In the genomic region with DNA sequence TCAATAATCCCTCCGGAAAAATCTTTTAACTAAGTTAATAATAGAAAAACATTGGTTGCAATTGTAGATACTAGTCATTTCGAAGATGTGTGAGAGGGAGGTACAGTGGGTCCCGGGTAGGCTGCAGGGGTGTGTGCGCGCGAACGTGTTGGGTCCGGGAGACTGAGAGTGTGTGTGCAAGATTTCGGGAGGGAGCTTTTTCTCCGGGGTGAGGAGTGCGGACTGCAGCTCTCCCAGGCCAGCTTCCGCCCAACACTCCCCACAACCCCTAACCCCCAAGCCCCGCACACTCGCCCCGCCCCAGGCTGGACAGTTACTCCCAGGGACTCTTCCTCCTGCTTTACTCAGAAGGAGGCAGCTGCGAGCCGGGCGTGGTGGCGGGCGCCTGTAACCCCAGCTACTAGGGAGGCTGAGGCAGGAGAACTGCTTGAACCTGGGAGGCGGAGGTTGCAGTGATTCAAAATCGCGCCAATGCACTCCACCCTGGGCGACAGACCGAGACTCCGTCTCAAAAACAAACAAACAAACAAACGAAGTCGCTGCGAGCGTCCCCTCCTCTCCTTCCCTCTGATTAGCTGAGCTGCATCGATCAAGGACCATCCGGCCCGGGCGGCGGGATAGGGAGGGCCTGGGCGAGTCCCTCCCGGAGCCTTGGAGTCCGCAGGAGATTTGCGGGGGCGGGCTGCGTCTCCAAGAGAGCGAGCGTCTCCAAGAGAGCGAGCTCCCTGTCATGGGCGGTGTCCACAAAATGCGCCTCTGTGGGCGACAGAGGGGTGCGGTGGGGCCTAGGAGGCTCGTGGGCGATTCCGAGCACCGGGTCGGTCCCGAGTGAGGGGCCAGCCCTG, we compare ENCODE assay signal across 10 cellular contexts. TPM values are rescaled to one million over a fixed set of nuclear protein-coding genes. Genes with fewer than 3 reads are reported as not detected.
A peak's percentile ranks its signal among the peaks of the same experiment; 100 is the strongest.
DNase-seq lines count a peak whose midpoint lies in the region; ATAC-seq and TF ChIP-seq lines count a peak whose summit lies in the region.
"Had no signal": no experiment of that assay in that cellular context is flagged by ENCODE, and none has a peak within 500 bp of the region (broad histone marks: within the 10 kb centered on the region; RNA-seq: fewer than 3 reads in every experiment).

No MANE protein-coding gene starts in this region.

- no peaks in the 10 kb centered on the region for H3K9me2 ChIP-seq in SK-N-SH

- H3F3A ChIP-seq in SK-N-SH (replicated peaks; ENCODE audit: insufficient read depth) = no peaks in the 10 kb centered on the region

- CTCF ChIA-PET in SK-N-SH (lab: Yijun Ruan, JAX) = interaction anchor here (0.7 to 4.8 kb wide), 7 partner anchors 13 to 297 kb away, joined by 3 to 19 read pairs (median 4); partner anchors contain the start of gene PPM1J

- peaks cover 70% of the 10 kb centered on the region for H3K27me3 Mint-ChIP-seq in activated T-cell treated with anti-CD3 and anti-CD28 coated beads, Interleukin-2, amount 50 U/mL, for 4 hours (ENCODE audit: low read depth)

- no peak for TF ChIP-seq RAD21 in SK-N-SH (IDR thresholded peaks at IDR 0.05; ENCODE audit: low read length)

- H3K9me3 Mint-ChIP-seq in activated T-cell treated with anti-CD3 and anti-CD28 coated beads, Interleukin-2, amount 50 U/mL, for 4 hours = peaks cover 5% of the 10 kb centered on the region
- H3K9me3 Mint-ChIP-seq: activated B cell treated with CpG ODN at 0.5 μM for 24 hours had no signal

- intact Hi-C loops in stomach (cut with DNase I; ENCODE audit: low total_unique reads) = no loop called here

- H4K20me1 ChIP-seq in SK-N-SH (ENCODE audit: insufficient read depth) = no peaks in the 10 kb centered on the region

- no peak for TF ChIP-seq POLR2A in stomach (IDR thresholded peaks at IDR 0.05)

- no peaks in the 10 kb centered on the region for H3K36me3 Mint-ChIP-seq in activated T-cell treated with anti-CD3 and anti-CD28 coated beads, Interleukin-2, amount 50 U/mL, for 4 hours (ENCODE audit: insufficient read depth)

- WGBS in stomach, 5 donors = 13 to 28% (median 18%) methylated on average over 38 to 54 of the region's 54 CpGs
- WGBS in SK-N-SH (ENCODE audit: low lambda C conversion rate) = 90% methylated on average over 40 of the region's 54 CpGs

- no peaks in the 10 kb centered on the region for H3K79me2 ChIP-seq in SK-N-SH (ENCODE audit: insufficient read depth)

- DNase-seq in activated T-cell treated with anti-CD3 and anti-CD28 coated beads, Interleukin-2, amount 50 U/mL, for 4 hours = no peak
- no peak for DNase-seq in activated T-cell treated with anti-CD3 and anti-CD28 coated beads, Interleukin-2, amount 50 U/mL, for 48 hours
- DNase-seq in choroid plexus epithelial cell (ENCODE audit: low read depth) (peak; percentile 19), iris pigment epithelial cell (ENCODE audit: low read depth) (peak; percentile 42), stomach (no peak), SK-N-SH (no peak)
- DNase-seq: activated B cell treated with CpG ODN at 0.5 μM for 24 hours had no signal

- POLR2A ChIA-PET in SK-N-SH (lab: Yijun Ruan, JAX) = interaction anchor here (0.7 kb wide), 1 partner anchor 62 kb away, joined by 3 read pairs; no protein-coding TSS in a partner anchor

- no peak for TF ChIP-seq CTCF in choroid plexus epithelial cell (conservative IDR thresholded peaks at IDR 0.05; ENCODE audit: low read depth, low read length)
- TF ChIP-seq CTCF in stomach (IDR thresholded peaks at IDR 0.05) = no peak
- TF ChIP-seq CTCF in SK-N-SH (IDR thresholded peaks at IDR 0.05) = no peak

- no peak overlapping the region for H3K4me2 ChIP-seq in SK-N-SH
- H3K4me2 ChIP-seq: A549 had no signal

- peak; percentile 21 to 25 for ATAC-seq in activated T-cell treated with anti-CD3 and anti-CD28 coated beads, Interleukin-2, amount 50 U/mL, for 4 hours
- ATAC-seq in GM21737 (IDR thresholded peaks at IDR 0.05; ENCODE audit: unreplicated experiment) = no peak
- ATAC-seq in GM18873 (IDR thresholded peaks at IDR 0.05; ENCODE audit: low FRiP score, unreplicated experiment) = no peak
- ATAC-seq: A549 had no signal

- TF ChIP-seq EP300 in stomach (IDR thresholded peaks at IDR 0.05) (no peak), SK-N-SH (IDR thresholded peaks at IDR 0.05; ENCODE audit: borderline replicate concordance in 1 of 2, low read depth in 1 of 2, low read length in 1 of 2) (no peak)

- H3K9me3 ChIP-seq in stomach (peaks cover 0 to 12% (median 0%) of the 10 kb centered on the region in 4 donors), SK-N-SH (no peaks in the 10 kb centered on the region)
- H3K9me3 ChIP-seq: A549 had no signal

- no peak overlapping the region for H2AFZ ChIP-seq in SK-N-SH (ENCODE audit: low read depth)

- H3K4me1 ChIP-seq in stomach = peaks cover 6 to 14% (median 11%) of the 10 kb centered on the region in 4 donors
- H3K4me1 ChIP-seq in SK-N-SH (ENCODE audit: control insufficient read depth in 1 of 2, insufficient read depth in 2 of 2, low read depth in 1 of 2, low read length in 1 of 2) = no peaks in the 10 kb centered on the region
- H3K4me1 ChIP-seq: A549 had no signal

- H3K27me3 ChIP-seq in stomach (peaks cover 6 to 63% (median 39%) of the 10 kb centered on the region in 3 donors), SK-N-SH (ENCODE audit: insufficient read depth) (no peaks in the 10 kb centered on the region)

- H3K27ac ChIP-seq in stomach = no peak overlapping the region
- H3K27ac ChIP-seq in SK-N-SH (ENCODE audit: low read depth in 2 of 2, low read length in 1 of 2) = no peak overlapping the region
- H3K27ac ChIP-seq: A549 had no signal

- H3K4me1 Mint-ChIP-seq in activated T-cell treated with anti-CD3 and anti-CD28 coated beads, Interleukin-2, amount 50 U/mL, for 4 hours (ENCODE audit: low read depth) = peaks cover 6% of the 10 kb centered on the region

- peak overlapping the region; percentile 46 for H3K4me3 ChIP-seq in choroid plexus epithelial cell (ENCODE audit: low read depth, low read length)
- peak overlapping the region; percentile 23 to 45 (median 32) for H3K4me3 ChIP-seq in stomach
- H3K4me3 ChIP-seq in SK-N-SH (ENCODE audit: low read depth in 2 of 2, low read length in 1 of 2) = no peak overlapping the region
- H3K4me3 ChIP-seq: A549 had no signal

- H3K9ac ChIP-seq in SK-N-SH = no peak overlapping the region

- H3K36me3 ChIP-seq in stomach (no peaks in the 10 kb centered on the region), SK-N-SH (replicated peaks in 1 of 2; ENCODE audit: control insufficient read depth in 1 of 2, insufficient read depth in 2 of 2, low read length in 1 of 2) (no peaks in the 10 kb centered on the region)

- H3K4me3 Mint-ChIP-seq in activated T-cell treated with anti-CD3 and anti-CD28 coated beads, Interleukin-2, amount 50 U/mL, for 4 hours = no peak overlapping the region

TF ChIP-seq in SK-N-SH, 30 proteins besides CTCF, POLR2A, EP300 and RAD21:
- TF ChIP-seq FOSL2 (IDR thresholded peaks at IDR 0.05; ENCODE audit: borderline replicate concordance, low read depth) = no peak
- no peak for TF ChIP-seq YY1 (IDR thresholded peaks at IDR 0.05; ENCODE audit: low read depth)
- no peak for TF ChIP-seq SIN3A (IDR thresholded peaks at IDR 0.05; ENCODE audit: borderline replicate concordance, low read depth, low read length)
- no peak for TF ChIP-seq NFIC (IDR thresholded peaks at IDR 0.05; ENCODE audit: borderline replicate concordance)
- TF ChIP-seq GABPA (IDR thresholded peaks at IDR 0.05; ENCODE audit: low read depth) = no peak
- no peak for TF ChIP-seq RCOR1 (IDR thresholded peaks at IDR 0.05; ENCODE audit: low read length)
- no peak for TF ChIP-seq FOXM1 (IDR thresholded peaks at IDR 0.05; ENCODE audit: low read depth)
- TF ChIP-seq ELF1 (IDR thresholded peaks at IDR 0.05) = no peak
- TF ChIP-seq FOXJ3 (CRISPR knock-in tag; IDR thresholded peaks at IDR 0.05) = no peak

RNA-seq across cellular contexts. Expression of gene PPM1J, which starts 28.3 kb away (rescaled TPM):
- under 1 TPM in 2 of 3 donors, not detected in 1; 0.16 to 0.37 TPM for total RNA-seq in activated T-cell treated with anti-CD3 and anti-CD28 coated beads, Interleukin-2, amount 50 U/mL, for 4 hours
- total RNA-seq in stomach = 1 to 10 TPM in 1 of 5 donors, under 1 TPM in 1, not detected in 3; 0.87 to 1.3 TPM
- polyA plus RNA-seq in stomach (1 to 10 TPM in 1 of 3 donors, under 1 TPM in 1, not detected in 1; 0.50 to 4.0 TPM), SK-N-SH (2012; rRNA removed) (5.3 and 6.7 TPM in 2 replicates)
- 2.7 and 3.7 TPM in 2 replicates for polyA plus RNA-seq in SK-N-SH (2012; cell fraction: cytosol; rRNA removed)
- 21.9 and 22.0 TPM in 2 replicates for polyA plus RNA-seq in SK-N-SH (2012; cell fraction: nucleus; rRNA removed)

RNA-seq across cellular contexts. Expression of gene RHOC, which starts 36.5 kb away (rescaled TPM):
- total RNA-seq in activated T-cell treated with anti-CD3 and anti-CD28 coated beads, Interleukin-2, amount 50 U/mL, for 4 hours = 1 to 10 TPM; 2.3 to 8.3 (median 5.6) TPM
- 100 to 1,000 TPM in 4 of 5 donors, 10 to 100 TPM in 1; 99.8 to 149 (median 113) TPM for total RNA-seq in stomach
- polyA plus RNA-seq in stomach (100 to 1,000 TPM; 159 to 375 (median 244) TPM), SK-N-SH (2012; rRNA removed) (961 and 1,028 TPM in 2 replicates)
- 761 and 772 TPM in 2 replicates for polyA plus RNA-seq in SK-N-SH (2012; cell fraction: cytosol; rRNA removed)
- 538 and 661 TPM in 2 replicates for polyA plus RNA-seq in SK-N-SH (2012; cell fraction: nucleus; rRNA removed)

Comparison
In these comparisons a context has a peak if more than half of its experiments do, and no peak if none do; other contexts are left out.
1. ATAC-seq: peak in activated T-cell treated with anti-CD3 and anti-CD28 coated beads, Interleukin-2, amount 50 U/mL, for 4 hours (2 of 2); none in GM21737 (single experiment) and GM18873 (single experiment).
2. DNase-seq: peak in choroid plexus epithelial cell (single experiment) and iris pigment epithelial cell (single experiment); none in activated T-cell treated with anti-CD3 and anti-CD28 coated beads, Interleukin-2, amount 50 U/mL, for 4 hours (single experiment), activated T-cell treated with anti-CD3 and anti-CD28 coated beads, Interleukin-2, amount 50 U/mL, for 48 hours (0 of 2), stomach (single experiment) and SK-N-SH (single experiment).
3. H3K4me3 ChIP-seq: peak in choroid plexus epithelial cell (single experiment) and stomach (4 of 4); none in SK-N-SH (0 of 2).
4. RNA of gene RHOC, which starts 36.5 kb away (total RNA-seq): 99.8 to 149 TPM in stomach; 2.3 to 8.3 TPM in activated T-cell treated with anti-CD3 and anti-CD28 coated beads, Interleukin-2, amount 50 U/mL, for 4 hours; every median in the first group is over 10 times any median in the second.